In genomic region chr1:23362218-23362713, GRCh38 we compare ENCODE assay signal across 24 cellular contexts. TPM values are rescaled to one million over a fixed set of nuclear protein-coding genes. Genes with fewer than 3 reads are reported as not detected.
DNase-seq lines count a peak whose midpoint lies in the region; ATAC-seq and TF ChIP-seq lines count a peak whose summit lies in the region.
"Had no signal": no experiment of that assay in that cellular context is flagged by ENCODE, and none has a peak within 500 bp of the region (broad histone marks: within the 10 kb centered on the region; RNA-seq: fewer than 3 reads in every experiment).

No MANE protein-coding gene starts in this region.

- H4K20me1 ChIP-seq in GM23248 (ENCODE audit: insufficient read depth): no peaks in the 10 kb centered on the region

- CTCF ChIA-PET in activated CD4-positive, alpha-beta T cell treated with anti-CD3 and anti-CD28 coated beads for 36 hours (lab: Charles Lee): interaction anchor here (0.9 kb wide), 1 partner anchor 9 kb away, joined by 4 read pairs; no protein-coding TSS in a partner anchor

- TF ChIP-seq POLR2A in thyroid gland (IDR thresholded peaks at IDR 0.05): no peak

- H3K4me3 ChIP-seq in GM23248 (no peak overlapping the region; the same call in 1 of the 2 replicates), skeletal muscle satellite cell (ENCODE audit: low read length) (peak overlapping the region; percentile 17), thyroid gland (replicated peaks in 1 of 3) (no peak overlapping the region)
- H3K4me3 ChIP-seq: SJSA1, skin epidermis, stomach, uterus had no signal

- H3K4me1 ChIP-seq in GM23248 (ENCODE audit: insufficient read depth) (peaks cover 4% of the 10 kb centered on the region), skeletal muscle satellite cell (ENCODE audit: control insufficient read depth, insufficient read depth, low read length) (peaks cover 6% of the 10 kb centered on the region), thyroid gland (peaks cover 15 to 20% of the 10 kb centered on the region in 2 donors)
- H3K4me1 ChIP-seq: SJSA1 had no signal

- no peak overlapping the region for H3K4me3 Mint-ChIP-seq in activated CD4-positive, alpha-beta T cell treated with anti-CD3 and anti-CD28 coated beads for 36 hours
- no peak overlapping the region for H3K4me3 Mint-ChIP-seq in activated CD4-positive, alpha-beta T cell treated with anti-CD3 and anti-CD28 coated beads, Interleukin-2, amount 10 ng/mL, durations not matched to agents 24 days and 14 days
- no peak overlapping the region for H3K4me3 Mint-ChIP-seq in chondrocyte (ENCODE audit: unreplicated experiment)
- H3K4me3 Mint-ChIP-seq: activated B cell treated with CpG ODN at 0.5 μM for 24 hours; activated T-helper 17 cell treated with anti-CD3 and anti-CD28 coated beads, Interleukin-2, amount 50 U/mL, for 72 hours; natural killer cell treated with Interleukin-12 subunit alpha and Interleukin-12 subunit beta and Interleukin-15 and Interleukin-18, amount 100 ng/mL, for 72 hours had no signal

- ATAC-seq in activated CD4-positive, alpha-beta T cell treated with anti-CD3 and anti-CD28 coated beads for 36 hours: no peak
- ATAC-seq in HG03442 (IDR thresholded peaks at IDR 0.05; ENCODE audit: unreplicated experiment): no peak
- ATAC-seq: activated T-helper 17 cell treated with anti-CD3 and anti-CD28 coated beads, Interleukin-2, amount 50 U/mL, for 72 hours; natural killer cell treated with Interleukin-12 subunit alpha and Interleukin-12 subunit beta and Interleukin-15 and Interleukin-18, amount 100 ng/mL, for 72 hours; Panc1 had no signal

- TF ChIP-seq CTCF in chondrocyte (IDR thresholded peaks at IDR 0.05) (no peak), thyroid gland (IDR thresholded peaks at IDR 0.05) (no peak)

- peaks cover 82% of the 10 kb centered on the region for H3K36me3 Mint-ChIP-seq in activated CD4-positive, alpha-beta T cell treated with anti-CD3 and anti-CD28 coated beads for 36 hours (ENCODE audit: low read depth)
- peaks cover 77% of the 10 kb centered on the region for H3K36me3 Mint-ChIP-seq in activated CD4-positive, alpha-beta T cell treated with anti-CD3 and anti-CD28 coated beads, Interleukin-2, amount 10 ng/mL, durations not matched to agents 24 days and 14 days (ENCODE audit: low read depth)
- peaks cover 83% of the 10 kb centered on the region for H3K36me3 Mint-ChIP-seq in chondrocyte (ENCODE audit: low read depth)

- H2AFZ ChIP-seq in GM23248: no peak overlapping the region

- H3F3A ChIP-seq in GM23248 (ENCODE audit: insufficient read depth): peaks cover 16% of the 10 kb centered on the region

- in situ Hi-C loops in GM23248 (cut with MboI): no loop called here

- DNase-seq in activated CD4-positive, alpha-beta T cell treated with anti-CD3 and anti-CD28 coated beads for 36 hours: peak; percentile 17
- no peak for DNase-seq in activated CD4-positive, alpha-beta T cell treated with anti-CD3 and anti-CD28 coated beads, Interleukin-2, amount 10 ng/mL, durations not matched to agents 24 days and 14 days
- peak; percentile 28 for DNase-seq in GM23248
- no peak for DNase-seq in chondrocyte (ENCODE audit: low spot score)
- DNase-seq in thyroid gland: no peak
- no peak for DNase-seq in DMS153 (lab: John Stamatoyannopoulos, UW)
- DNase-seq: activated B cell treated with CpG ODN at 0.5 μM for 24 hours; DND-41; foreskin fibroblast; hippocampal formation; Kasumi-1; kidney glomerular epithelial cell; NCI-H774; stimulated activated CD4-positive, alpha-beta T cell treated with anti-CD3 and anti-CD28 coated beads, Interleukin-4, amount 100 ng/mL, for 1 hour; stomach; uterus had no signal

- H3K27ac ChIP-seq in GM23248 (no peak overlapping the region), thyroid gland (no peak overlapping the region)
- H3K27ac ChIP-seq: breast epithelium, SJSA1, skin epidermis, stomach, uterus had no signal

- H3K27me3 ChIP-seq in GM23248 (replicated peaks; ENCODE audit: insufficient read depth): no peaks in the 10 kb centered on the region
- H3K27me3 ChIP-seq in skeletal muscle satellite cell (ENCODE audit: control insufficient read depth, insufficient read depth, low read length): no peaks in the 10 kb centered on the region
- H3K27me3 ChIP-seq in thyroid gland: no peaks in the 10 kb centered on the region
- H3K27me3 ChIP-seq: breast epithelium, SJSA1, stomach, uterus had no signal

- H3K9ac ChIP-seq in GM23248: no peak overlapping the region
- no peak overlapping the region for H3K9ac ChIP-seq in skeletal muscle satellite cell (ENCODE audit: low read depth, low read length)

- WGBS in GM23248 (ENCODE audit: low coverage in 1 of 2, low lambda C conversion rate in 2 of 2, missing lambda C conversion rate in 2 of 2), 2 experiments: 96 to 99% methylated on average over 13 of the region's 13 CpGs
- 96 to 100% methylated on average over 12 to 13 of the region's 13 CpGs for WGBS in thyroid gland, 2 donors

- intact Hi-C loops in activated CD4-positive, alpha-beta T cell treated with anti-CD3 and anti-CD28 coated beads for 36 hours (cut with DNase I, micrococcal nuclease): no loop called here
- intact Hi-C loops in activated CD4-positive, alpha-beta T cell treated with anti-CD3 and anti-CD28 coated beads, Interleukin-2, amount 10 ng/mL, durations not matched to agents 24 days and 14 days (cut with micrococcal nuclease): loop anchor here (10.0 kb wide), 1 partner anchor 333 kb away; the partner anchor contains the start of gene RPL11
- intact Hi-C loops in thyroid gland (cut with DNase I): no loop called here

- POLR2A ChIA-PET in activated CD4-positive, alpha-beta T cell treated with anti-CD3 and anti-CD28 coated beads for 36 hours (lab: Charles Lee): interaction anchor here (1.9 kb wide), 1 partner anchor 18 kb away, joined by 11 read pairs; the partner anchor contains the start of gene HNRNPR

- H3K9me3 ChIP-seq in GM23248 (ENCODE audit: low read depth): peaks cover 16% of the 10 kb centered on the region
- peaks cover 36% of the 10 kb centered on the region for H3K9me3 ChIP-seq in skeletal muscle satellite cell (replicated peaks; ENCODE audit: low read length)
- H3K9me3 ChIP-seq in thyroid gland: peaks cover 7% of the 10 kb centered on the region

- peaks cover 61% of the 10 kb centered on the region for H3K79me2 ChIP-seq in GM23248 (ENCODE audit: insufficient read depth)

- H3K36me3 ChIP-seq in GM23248 (ENCODE audit: low read depth) (peaks cover 73% of the 10 kb centered on the region), skeletal muscle satellite cell (ENCODE audit: insufficient read depth, low read length) (peaks cover 60% of the 10 kb centered on the region), thyroid gland (peaks cover 52 to 53% of the 10 kb centered on the region in 2 donors)
- H3K36me3 ChIP-seq: uterus had no signal

- H3K9me3 Mint-ChIP-seq in activated CD4-positive, alpha-beta T cell treated with anti-CD3 and anti-CD28 coated beads for 36 hours (ENCODE audit: low read depth): peaks cover 40% of the 10 kb centered on the region
- peaks cover 47% of the 10 kb centered on the region for H3K9me3 Mint-ChIP-seq in activated CD4-positive, alpha-beta T cell treated with anti-CD3 and anti-CD28 coated beads, Interleukin-2, amount 10 ng/mL, durations not matched to agents 24 days and 14 days
- peaks cover 54% of the 10 kb centered on the region for H3K9me3 Mint-ChIP-seq in chondrocyte (ENCODE audit: low read depth)

- H3K4me2 ChIP-seq in GM23248 (ENCODE audit: unreplicated experiment) (no peak overlapping the region), skeletal muscle satellite cell (ENCODE audit: low read length) (no peak overlapping the region)

- H3K9me2 ChIP-seq in GM23248 (ENCODE audit: insufficient read depth): no peaks in the 10 kb centered on the region

- no peaks in the 10 kb centered on the region for H3K27me3 Mint-ChIP-seq in activated CD4-positive, alpha-beta T cell treated with anti-CD3 and anti-CD28 coated beads for 36 hours
- H3K27me3 Mint-ChIP-seq in activated CD4-positive, alpha-beta T cell treated with anti-CD3 and anti-CD28 coated beads, Interleukin-2, amount 10 ng/mL, durations not matched to agents 24 days and 14 days: no peaks in the 10 kb centered on the region
- no peaks in the 10 kb centered on the region for H3K27me3 Mint-ChIP-seq in chondrocyte (ENCODE audit: low read depth)
- H3K27me3 Mint-ChIP-seq: activated B cell treated with CpG ODN at 0.5 μM for 24 hours; activated T-helper 17 cell treated with anti-CD3 and anti-CD28 coated beads, Interleukin-2, amount 50 U/mL, for 72 hours; natural killer cell treated with Interleukin-12 subunit alpha and Interleukin-12 subunit beta and Interleukin-15 and Interleukin-18, amount 100 ng/mL, for 72 hours had no signal

- peaks cover 12% of the 10 kb centered on the region for H3K4me1 Mint-ChIP-seq in activated CD4-positive, alpha-beta T cell treated with anti-CD3 and anti-CD28 coated beads for 36 hours
- H3K4me1 Mint-ChIP-seq in activated CD4-positive, alpha-beta T cell treated with anti-CD3 and anti-CD28 coated beads, Interleukin-2, amount 10 ng/mL, durations not matched to agents 24 days and 14 days: peaks cover 8% of the 10 kb centered on the region
- H3K4me1 Mint-ChIP-seq in chondrocyte (ENCODE audit: low read depth): peaks cover 20% of the 10 kb centered on the region

- H3K27ac Mint-ChIP-seq in activated CD4-positive, alpha-beta T cell treated with anti-CD3 and anti-CD28 coated beads for 36 hours: no peak overlapping the region
- no peak overlapping the region for H3K27ac Mint-ChIP-seq in activated CD4-positive, alpha-beta T cell treated with anti-CD3 and anti-CD28 coated beads, Interleukin-2, amount 10 ng/mL, durations not matched to agents 24 days and 14 days
- peak overlapping the region; percentile 8 for H3K27ac Mint-ChIP-seq in chondrocyte (ENCODE audit: unreplicated experiment)
- H3K27ac Mint-ChIP-seq: activated B cell treated with CpG ODN at 0.5 μM for 24 hours; activated T-helper 17 cell treated with anti-CD3 and anti-CD28 coated beads, Interleukin-2, amount 50 U/mL, for 72 hours; natural killer cell treated with Interleukin-12 subunit alpha and Interleukin-12 subunit beta and Interleukin-15 and Interleukin-18, amount 100 ng/mL, for 72 hours had no signal

RNA-seq across cellular contexts. Expression of gene ZNF436, which starts 7.4 kb away (rescaled TPM):
- total RNA-seq in activated CD4-positive, alpha-beta T cell treated with anti-CD3 and anti-CD28 coated beads for 36 hours: 1 to 10 TPM; 5.2 to 6.1 TPM
- 5.2 TPM in 2 replicates for total RNA-seq in activated CD4-positive, alpha-beta T cell treated with anti-CD3 and anti-CD28 coated beads, Interleukin-2, amount 10 ng/mL, durations not matched to agents 24 days and 14 days
- 14.0 and 16.2 TPM in 2 replicates for total RNA-seq in GM23248 (2014; rRNA removed; shearing (Covaris generic))
- 8.1 and 9.4 TPM in 2 replicates for polyA plus RNA-seq in GM23248 (2016; fragmentation: Nextera tagmentation; extraction: Ambion mirVana)
- 17.0 to 18.6 TPM (median 17.4 TPM) in 3 replicates for total RNA-seq in chondrocyte
- total RNA-seq in skeletal muscle satellite cell (2012; rRNA removed): 10.6 and 12.0 TPM in 2 replicates
- 10 to 100 TPM; 22.0 to 44.0 (median 31.1) TPM for total RNA-seq in thyroid gland

RNA-seq across cellular contexts. Expression of gene HNRNPR, which starts 18.2 kb away (rescaled TPM):
- 100 to 1,000 TPM; 190 to 210 TPM for total RNA-seq in activated CD4-positive, alpha-beta T cell treated with anti-CD3 and anti-CD28 coated beads for 36 hours
- 229 and 235 TPM in 2 replicates for total RNA-seq in activated CD4-positive, alpha-beta T cell treated with anti-CD3 and anti-CD28 coated beads, Interleukin-2, amount 10 ng/mL, durations not matched to agents 24 days and 14 days
- total RNA-seq in GM23248 (2014; rRNA removed; shearing (Covaris generic)): 77.5 and 91.6 TPM in 2 replicates
- 124 and 126 TPM in 2 replicates for polyA plus RNA-seq in GM23248 (2016; fragmentation: Nextera tagmentation; extraction: Ambion mirVana)
- total RNA-seq in chondrocyte (91.0 to 151 TPM (median 91.3 TPM) in 3 replicates), thyroid gland (100 to 1,000 TPM in 2 of 4 donors, 10 to 100 TPM in 2; 82.8 to 107 (median 99.4) TPM)
- 47.4 and 60.6 TPM in 2 replicates for total RNA-seq in skeletal muscle satellite cell (2012; rRNA removed)

Comparison
In these comparisons a context has a peak if more than half of its experiments do, and no peak if none do; other contexts are left out.
1. DNase-seq: peak in activated CD4-positive, alpha-beta T cell treated with anti-CD3 and anti-CD28 coated beads for 36 hours (single experiment) and GM23248 (single experiment); none in activated CD4-positive, alpha-beta T cell treated with anti-CD3 and anti-CD28 coated beads, Interleukin-2, amount 10 ng/mL, durations not matched to agents 24 days and 14 days (single experiment), chondrocyte (single experiment), thyroid gland (0 of 2) and DMS153 (single experiment).